ENCODE assay signal across 8 cellular contexts in genomic region chr2:156110890-156111289, GRCh38.
A peak's percentile ranks its signal among the peaks of the same experiment; 100 is the strongest.
DNase-seq lines count a peak whose midpoint lies in the region; ATAC-seq and TF ChIP-seq lines count a peak whose summit lies in the region.

No MANE protein-coding gene starts in this region.

- H3K36me3 Mint-ChIP-seq in activated CD4-positive, alpha-beta T cell treated with anti-CD3 and anti-CD28 coated beads, Interleukin-2, amount 10 ng/mL, durations not matched to agents 24 days and 14 days (ENCODE audit: low read depth) = no peaks in the 10 kb centered on the region
- peaks cover 3% of the 10 kb centered on the region for H3K36me3 Mint-ChIP-seq in progenitor cell of endocrine pancreas (ENCODE audit: insufficient read depth)

- no peak overlapping the region for H2AFZ ChIP-seq in neuronal stem cell (ENCODE audit: low read length)

- no peaks in the 10 kb centered on the region for H3K4me1 Mint-ChIP-seq in activated CD4-positive, alpha-beta T cell treated with anti-CD3 and anti-CD28 coated beads, Interleukin-2, amount 10 ng/mL, durations not matched to agents 24 days and 14 days
- H3K4me1 Mint-ChIP-seq in progenitor cell of endocrine pancreas (ENCODE audit: low read depth) = no peaks in the 10 kb centered on the region

- H3K9ac ChIP-seq in neuronal stem cell (ENCODE audit: low read depth, low read length, poor library complexity) = no peak overlapping the region

- no peak overlapping the region for H2BK15ac ChIP-seq in neuronal stem cell (ENCODE audit: low read length)

- no peak overlapping the region for H3K14ac ChIP-seq in neuronal stem cell (ENCODE audit: low read length)

- no peaks in the 10 kb centered on the region for H3K4me1 ChIP-seq in neuronal stem cell (ENCODE audit: control insufficient read depth in 2 of 2, insufficient read depth in 1 of 2, low read depth in 1 of 2, low read length in 2 of 2)

- no peak overlapping the region for H3K4me3 ChIP-seq in neuronal stem cell (ENCODE audit: low read length in 2 of 2)

- H3K79me1 ChIP-seq in neuronal stem cell (ENCODE audit: low read depth, low read length) = no peaks in the 10 kb centered on the region

- peak; percentile 22; the same call in 1 of the 2 replicates for TF ChIP-seq CTCF in GM12874 (IDR thresholded peaks at IDR 0.05; ENCODE audit: insufficient read depth, low read depth, low read length)
- peak; percentile 52 for TF ChIP-seq CTCF in progenitor cell of endocrine pancreas (IDR thresholded peaks at IDR 0.05; ENCODE audit: unreplicated experiment)

- no peak overlapping the region for H3K4me2 ChIP-seq in neuronal stem cell (ENCODE audit: insufficient read depth, low read length, poor library complexity, severe bottlenecking)

- no peak overlapping the region for H2BK5ac ChIP-seq in neuronal stem cell (ENCODE audit: low read length)

- H3K18ac ChIP-seq in neuronal stem cell (ENCODE audit: low read length) = no peak overlapping the region

- H3K27me3 Mint-ChIP-seq in activated CD4-positive, alpha-beta T cell treated with anti-CD3 and anti-CD28 coated beads, Interleukin-2, amount 10 ng/mL, durations not matched to agents 24 days and 14 days = no peaks in the 10 kb centered on the region
- H3K27me3 Mint-ChIP-seq in progenitor cell of endocrine pancreas = no peaks in the 10 kb centered on the region

- H2BK12ac ChIP-seq in neuronal stem cell (ENCODE audit: low read length) = no peak overlapping the region

- H4K8ac ChIP-seq in neuronal stem cell (ENCODE audit: low read depth, low read length) = no peak overlapping the region

- no peak overlapping the region for H3K4me3 Mint-ChIP-seq in activated CD4-positive, alpha-beta T cell treated with anti-CD3 and anti-CD28 coated beads, Interleukin-2, amount 10 ng/mL, durations not matched to agents 24 days and 14 days
- H3K4me3 Mint-ChIP-seq in progenitor cell of endocrine pancreas (ENCODE audit: low read depth) = no peak overlapping the region

- no peak overlapping the region for H2BK120ac ChIP-seq in neuronal stem cell (ENCODE audit: low read depth, low read length)

- no peaks in the 10 kb centered on the region for H3K9me3 Mint-ChIP-seq in activated CD4-positive, alpha-beta T cell treated with anti-CD3 and anti-CD28 coated beads, Interleukin-2, amount 10 ng/mL, durations not matched to agents 24 days and 14 days
- H3K9me3 Mint-ChIP-seq in progenitor cell of endocrine pancreas (ENCODE audit: low read depth) = peaks cover 11% of the 10 kb centered on the region

- no peak overlapping the region for H3K27ac ChIP-seq in neuronal stem cell (replicated peaks; ENCODE audit: low read length)

- no peak overlapping the region for H4K91ac ChIP-seq in neuronal stem cell (ENCODE audit: low read depth, low read length, poor library complexity)

- ATAC-seq in GM21390 (IDR thresholded peaks at IDR 0.05; ENCODE audit: unreplicated experiment) (peak; percentile 98), HG03460 (IDR thresholded peaks at IDR 0.05; ENCODE audit: unreplicated experiment) (peak; percentile 97)

- no peak overlapping the region for H3K4ac ChIP-seq in neuronal stem cell (ENCODE audit: low read length)

- H3K9me3 ChIP-seq in neuronal stem cell (replicated peaks in 1 of 2; ENCODE audit: control insufficient read depth in 2 of 2, insufficient read depth in 1 of 2, low read depth in 1 of 2, low read length in 2 of 2) = no peaks in the 10 kb centered on the region

- intact Hi-C loops in activated CD4-positive, alpha-beta T cell treated with anti-CD3 and anti-CD28 coated beads, Interleukin-2, amount 10 ng/mL, durations not matched to agents 24 days and 14 days (cut with micrococcal nuclease) = no loop called here

- no peaks in the 10 kb centered on the region for H3K36me3 ChIP-seq in neuronal stem cell (replicated peaks in 1 of 2; ENCODE audit: control insufficient read depth in 2 of 2, insufficient read depth in 2 of 2, low read length in 2 of 2)

- WGBS in neuronal stem cell (ENCODE audit: extremely low coverage in 2 of 2, insufficient read length in 2 of 2, insufficient replicate concordance in 1 of 2), 2 donors = no CpG with 5 or more reads among the region's 2 CpGs

- no peak overlapping the region for H2AK5ac ChIP-seq in neuronal stem cell (ENCODE audit: low read depth, low read length)

- no peak overlapping the region for H3K23ac ChIP-seq in neuronal stem cell (ENCODE audit: low read depth, low read length, poor library complexity)

- DNase-seq in activated CD4-positive, alpha-beta T cell treated with anti-CD3 and anti-CD28 coated beads, Interleukin-2, amount 10 ng/mL, durations not matched to agents 24 days and 14 days = peak; percentile 59
- peak; percentile 13 for DNase-seq in progenitor cell of endocrine pancreas (ENCODE audit: low spot score, unreplicated experiment)
- DNase-seq in neuronal stem cell (ENCODE audit: low spot score) = no peak
- no peak for DNase-seq in effector CD4-positive, alpha-beta T cell
- DNase-seq in NCI-H1694 (lab: John Stamatoyannopoulos, UW) = no peak

- no peak overlapping the region for H3K27ac Mint-ChIP-seq in activated CD4-positive, alpha-beta T cell treated with anti-CD3 and anti-CD28 coated beads, Interleukin-2, amount 10 ng/mL, durations not matched to agents 24 days and 14 days
- no peak overlapping the region for H3K27ac Mint-ChIP-seq in progenitor cell of endocrine pancreas

- H3K27me3 ChIP-seq in neuronal stem cell (ENCODE audit: control insufficient read depth in 3 of 3, insufficient read depth in 3 of 3, low read depth in 1 of 3, low read length in 3 of 3) = no peaks in the 10 kb centered on the region

Comparison
In these comparisons a context has a peak if more than half of its experiments do, and no peak if none do; other contexts are left out.
1. DNase-seq: peak in activated CD4-positive, alpha-beta T cell treated with anti-CD3 and anti-CD28 coated beads, Interleukin-2, amount 10 ng/mL, durations not matched to agents 24 days and 14 days (single experiment) and progenitor cell of endocrine pancreas (single experiment); none in neuronal stem cell (single experiment), effector CD4-positive, alpha-beta T cell (single experiment) and NCI-H1694 (single experiment).